Comparison of ENCODE assay signal across 8 cellular contexts in the genomic region with DNA sequence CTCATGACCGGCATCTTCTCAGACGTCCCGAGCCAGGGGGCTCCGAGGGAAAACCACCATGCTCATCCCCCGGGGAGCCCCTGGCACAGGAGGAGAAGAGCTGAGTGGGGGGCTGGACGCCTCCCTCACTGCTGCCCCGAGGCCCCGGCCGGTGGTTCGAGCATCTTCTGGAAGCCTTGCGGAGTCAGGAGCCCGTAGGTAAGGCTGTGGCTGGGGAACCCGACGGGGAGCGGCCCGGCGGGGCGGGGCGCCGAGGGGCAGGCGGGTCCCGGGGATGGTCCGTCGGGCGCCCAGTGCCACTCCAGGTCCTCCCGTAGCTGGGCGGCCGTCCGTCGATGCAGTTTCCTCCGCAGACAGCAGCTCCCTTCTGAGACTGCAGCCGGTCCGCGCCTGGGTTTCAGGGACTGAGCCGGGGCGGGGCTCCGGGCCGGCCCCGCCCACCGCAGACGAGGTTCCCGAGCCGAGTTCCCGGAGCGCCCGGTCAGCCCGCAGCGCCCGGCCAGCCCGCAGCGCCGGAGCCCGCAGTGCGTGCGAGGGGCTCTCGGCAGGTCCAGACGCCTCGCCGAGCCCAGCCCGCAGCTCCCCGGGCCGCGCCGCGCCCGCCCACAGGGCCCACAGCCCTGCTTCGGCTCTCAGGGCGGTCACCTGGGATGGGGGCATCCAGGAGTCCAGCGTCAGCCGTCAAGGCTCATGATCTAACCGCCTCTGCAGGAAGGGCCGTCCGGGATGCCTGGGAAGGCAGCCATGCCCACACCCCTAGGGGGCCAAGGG. TPM values are rescaled to one million over a fixed set of nuclear protein-coding genes. Genes with fewer than 3 reads are reported as not detected.
A peak's percentile ranks its signal among the peaks of the same experiment; 100 is the strongest.
DNase-seq lines count a peak whose midpoint lies in the region; ATAC-seq, FAIRE-seq and TF ChIP-seq lines count a peak whose summit lies in the region.

Gene PGF, minus strand, starts transcription at position 369 of the 771 bp plus-strand sequence. Its CDS starts 355 bp downstream, at position 14.

- ATAC-seq in omental fat pad (ENCODE audit: low FRiP score): peak; percentile 79

- DNase-seq in 8988T (peak; percentile 70), GM12892 (ENCODE audit: insufficient read length) (peak; percentile 55), NCI-H460 (ENCODE audit: extremely low read depth, low read depth) (peak; percentile 47), head of caudate nucleus (peak in 31 of 42 donors; percentile 22 to 77 (median 43)), omental fat pad (ENCODE audit: low spot score) (no peak), COLO829 (ENCODE audit: low spot score) (no peak)
- DNase-seq in activated naive CD4-positive, alpha-beta T cell treated with anti-CD3 and anti-CD28 coated beads, Interleukin-2, amount 10 ng/mL, durations not matched to agents 7 days and 5 days: peak; percentile 63
- no peak for DNase-seq in effector CD8-positive, alpha-beta T cell (lab: John Stamatoyannopoulos, UW)

- peak within 1 kb of the TSS; percentile 48 for H3K4me3 Mint-ChIP-seq in activated naive CD4-positive, alpha-beta T cell treated with anti-CD3 and anti-CD28 coated beads, Interleukin-2, amount 10 ng/mL, durations not matched to agents 7 days and 5 days

- TF ChIP-seq POLR2A in GM12892 (IDR thresholded peaks at IDR 0.05; ENCODE audit: low read depth, low read length): no peak

- no peak for TF ChIP-seq CTCF in omental fat pad (IDR thresholded peaks at IDR 0.05)

- CTCF ChIA-PET in activated naive CD4-positive, alpha-beta T cell treated with anti-CD3 and anti-CD28 coated beads, Interleukin-2, amount 10 ng/mL, durations not matched to agents 7 days and 5 days (lab: Charles Lee): interaction anchor here (1.0 to 2.4 kb wide), 2 partner anchors 10 to 134 kb away, joined by 3 to 14 read pairs; no protein-coding TSS in a partner anchor

- H3K9me3 Mint-ChIP-seq in activated naive CD4-positive, alpha-beta T cell treated with anti-CD3 and anti-CD28 coated beads, Interleukin-2, amount 10 ng/mL, durations not matched to agents 7 days and 5 days: no peaks in the 10 kb centered on the region

- H3K27me3 Mint-ChIP-seq in activated naive CD4-positive, alpha-beta T cell treated with anti-CD3 and anti-CD28 coated beads, Interleukin-2, amount 10 ng/mL, durations not matched to agents 7 days and 5 days: peaks cover 65% of the 10 kb centered on the region

- H3K36me3 Mint-ChIP-seq in activated naive CD4-positive, alpha-beta T cell treated with anti-CD3 and anti-CD28 coated beads, Interleukin-2, amount 10 ng/mL, durations not matched to agents 7 days and 5 days: no peaks in the 10 kb centered on the region

- H3K27ac Mint-ChIP-seq in activated naive CD4-positive, alpha-beta T cell treated with anti-CD3 and anti-CD28 coated beads, Interleukin-2, amount 10 ng/mL, durations not matched to agents 7 days and 5 days: peak within 1 kb of the TSS; percentile 45

- intact Hi-C loops in head of caudate nucleus (cut with DNase I): no loop called here

- FAIRE-seq in GM12892 (lab: Jason Lieb, UNC): peak; percentile 67

- H3K4me1 Mint-ChIP-seq in activated naive CD4-positive, alpha-beta T cell treated with anti-CD3 and anti-CD28 coated beads, Interleukin-2, amount 10 ng/mL, durations not matched to agents 7 days and 5 days: peaks cover 3% of the 10 kb centered on the region

RNA-seq across cellular contexts. Expression of gene PGF, which starts in this region (rescaled TPM):
- polyA plus RNA-seq in GM12892 (2012; ENCODE audit: missing spikeins): 2.2 TPM
- total RNA-seq in NCI-H460 (2014; rRNA removed; shearing (Covaris generic)): 0.37 and 0.92 TPM in 2 replicates
- 0.76 and 2.2 TPM in 2 replicates for polyA plus RNA-seq in NCI-H460 (2014; cell fraction: nucleus; rRNA removed)
- 10 to 100 TPM in 1 of 4 donors, 1 to 10 TPM in 3; 3.2 to 28.4 (median 7.1) TPM for total RNA-seq in omental fat pad

Comparison
In these comparisons a context has a peak if more than half of its experiments do, and no peak if none do; other contexts are left out.
1. DNase-seq: peak in 8988T (single experiment), GM12892 (single experiment), NCI-H460 (single experiment), activated naive CD4-positive, alpha-beta T cell treated with anti-CD3 and anti-CD28 coated beads, Interleukin-2, amount 10 ng/mL, durations not matched to agents 7 days and 5 days (single experiment) and head of caudate nucleus (31 of 42); none in omental fat pad (single experiment), effector CD8-positive, alpha-beta T cell (single experiment) and COLO829 (single experiment).